8 cellular contexts compared by ENCODE assay signal in genomic region chr20:51542894-51543788, GRCh38. TPM values are rescaled to one million over a fixed set of nuclear protein-coding genes. Genes with fewer than 3 reads are reported as not detected.
DNase-seq lines count a peak whose midpoint lies in the region; ATAC-seq, FAIRE-seq and TF ChIP-seq lines count a peak whose summit lies in the region.

No MANE protein-coding gene starts in this region.

- H2BK5ac ChIP-seq in H1 (ENCODE audit: low read depth, low read length), result no peak overlapping the region

- H2AFZ ChIP-seq in H1 (ENCODE audit: low read length) (no peak overlapping the region), neural progenitor cell (replicated peaks) (no peak overlapping the region)

- no peak overlapping the region for H4K5ac ChIP-seq in H1 (ENCODE audit: insufficient read length, low read depth, low read length)

- H3K4me2 ChIP-seq in H1 (ENCODE audit: insufficient read depth in 1 of 2, low read depth in 2 of 2, low read length in 2 of 2) (peak overlapping the region; percentile 50 to 87), neural progenitor cell (peak overlapping the region; percentile 85)

- no peak for FAIRE-seq in H1 (lab: Jason Lieb, UNC)

- H3K36me3 ChIP-seq in CD8-positive, alpha-beta memory T cell (ENCODE audit: insufficient read depth, low read length), result no peaks in the 10 kb centered on the region
- H3K36me3 ChIP-seq in H1 (ENCODE audit: control insufficient read depth in 2 of 4, insufficient read depth in 4 of 4, low read length in 3 of 4), result no peaks in the 10 kb centered on the region
- no peaks in the 10 kb centered on the region for H3K36me3 ChIP-seq in neural progenitor cell

- no peak overlapping the region for H4K91ac ChIP-seq in H1 (replicated peaks; ENCODE audit: insufficient read length, low read length)

- H2BK20ac ChIP-seq in H1 (ENCODE audit: low read length), result no peak overlapping the region

- no peak overlapping the region for H2BK12ac ChIP-seq in H1 (ENCODE audit: low read depth, low read length)

- no peaks in the 10 kb centered on the region for H3K79me1 ChIP-seq in H1 (ENCODE audit: low read depth, low read length)

- no peak overlapping the region for H3K4ac ChIP-seq in H1 (replicated peaks; ENCODE audit: insufficient read length, low read depth, low read length)

- peaks cover 6% of the 10 kb centered on the region; the same call in 1 of the 2 replicates for H3K23me2 ChIP-seq in H1 (ENCODE audit: low read depth, low read length)

- no peak overlapping the region for H3K27ac ChIP-seq in CD8-positive, alpha-beta memory T cell (ENCODE audit: low read depth, low read length)
- no peak overlapping the region for H3K27ac ChIP-seq in H1 (ENCODE audit: low read depth, low read length)
- H3K27ac ChIP-seq in neural progenitor cell, result no peak overlapping the region

- no peak overlapping the region for H3K23ac ChIP-seq in H1 (ENCODE audit: insufficient read length)

- TF ChIP-seq EP300 in Ishikawa (IDR thresholded peaks at IDR 0.05; ENCODE audit: borderline replicate concordance) (no peak), H1 (IDR thresholded peaks at IDR 0.05; ENCODE audit: borderline replicate concordance in 1 of 2, low read depth in 2 of 2, low read length in 2 of 2) (no peak)

- peaks cover 38 to 43% (median 41%) of the 10 kb centered on the region in 3 donors for H3K4me1 Mint-ChIP-seq in CD8-positive, alpha-beta memory T cell
- H3K4me1 Mint-ChIP-seq in neural progenitor cell, result peaks cover 19% of the 10 kb centered on the region

- H2AK5ac ChIP-seq in H1 (ENCODE audit: low read depth, low read length), result no peak overlapping the region

- peaks cover 17% of the 10 kb centered on the region for H3F3A ChIP-seq in neural progenitor cell (ENCODE audit: low read depth)

- POLR2A ChIA-PET in CD8-positive, alpha-beta memory T cell (lab: Charles Lee), result interaction anchor here (0.6 to 1.2 kb wide), 6 partner anchors 14 to 131 kb away, joined by 3 to 5 read pairs (median 3); no protein-coding TSS in a partner anchor
- POLR2A ChIA-PET in H1 (lab: Charles Lee; ENCODE audit: partially characterized antibody), result interaction anchor here (1.0 kb wide), 1 partner anchor 156 kb away, joined by 3 read pairs; no protein-coding TSS in a partner anchor

- H3K4me1 ChIP-seq in CD8-positive, alpha-beta memory T cell (ENCODE audit: insufficient read depth, low read length), result peaks cover 31% of the 10 kb centered on the region
- peaks cover 0 to 10% (median 4%) of the 10 kb centered on the region in 4 experiments; a peak in 4 of 7 replicates for H3K4me1 ChIP-seq in H1 (replicated peaks in 1 of 4; ENCODE audit: control insufficient read depth in 3 of 4, insufficient read depth in 4 of 4, low read length in 3 of 4)
- H3K4me1 ChIP-seq in neural progenitor cell, result peaks cover 8% of the 10 kb centered on the region

- H3K4me3 Mint-ChIP-seq in CD8-positive, alpha-beta memory T cell, result peak overlapping the region; percentile 80 to 94 (median 84)
- H3K4me3 Mint-ChIP-seq in neural progenitor cell, result peak overlapping the region; percentile 76

- peak in 1 of 5 donors; percentile 51 for DNase-seq in CD8-positive, alpha-beta memory T cell
- DNase-seq in H1 (ENCODE audit: low read depth in 1 of 2, low spot score in 2 of 2) (no peak), neural progenitor cell (ENCODE audit: low spot score) (no peak)

- H4K8ac ChIP-seq in H1 (ENCODE audit: extremely low read depth, insufficient read depth, low read length), result no peak overlapping the region

- peak overlapping the region; percentile 72 to 97 (median 88) for H3K27ac Mint-ChIP-seq in CD8-positive, alpha-beta memory T cell
- no peak overlapping the region for H3K27ac Mint-ChIP-seq in neural progenitor cell

- H3K9me3 ChIP-seq in CD8-positive, alpha-beta memory T cell (ENCODE audit: low read length), result no peaks in the 10 kb centered on the region
- H3K9me3 ChIP-seq in H1 (ENCODE audit: insufficient read depth in 2 of 2, low read depth in 1 of 2, low read length in 1 of 2) (no peaks in the 10 kb centered on the region), neural progenitor cell (ENCODE audit: low read depth) (no peaks in the 10 kb centered on the region)

- H2BK15ac ChIP-seq in H1 (ENCODE audit: low read length), result no peak overlapping the region

- CTCF ChIA-PET in CD8-positive, alpha-beta memory T cell (lab: Charles Lee), result interaction anchor here (0.7 to 4.6 kb wide), 15 partner anchors 10 to 157 kb away, joined by 3 to 25 read pairs (median 5); no protein-coding TSS in a partner anchor
- CTCF ChIA-PET in H1 (lab: Charles Lee; ENCODE audit: partially characterized antibody), result interaction anchor here (0.6 to 2.4 kb wide), 17 partner anchors 9 to 230 kb away, joined by 3 to 11 read pairs (median 4); no protein-coding TSS in a partner anchor

- H3K18ac ChIP-seq in H1 (ENCODE audit: extremely low read depth, low read length), result no peak overlapping the region

- peaks cover 0 to 3% of the 10 kb centered on the region in 2 donors for H3K27me3 Mint-ChIP-seq in CD8-positive, alpha-beta memory T cell
- H3K27me3 Mint-ChIP-seq in neural progenitor cell (ENCODE audit: insufficient read depth, low read depth), result peaks cover 22% of the 10 kb centered on the region

- H3K56ac ChIP-seq in H1 (replicated peaks; ENCODE audit: insufficient read length, low read depth, low read length), result no peak overlapping the region

- peaks cover 0 to 3% (median 0%) of the 10 kb centered on the region in 5 donors for H3K9me3 Mint-ChIP-seq in CD8-positive, alpha-beta memory T cell
- H3K9me3 Mint-ChIP-seq in neural progenitor cell, result peaks cover 2% of the 10 kb centered on the region

- ATAC-seq in HG02678 (IDR thresholded peaks at IDR 0.05; ENCODE audit: unreplicated experiment), result no peak
- ATAC-seq in GM19395 (IDR thresholded peaks at IDR 0.05; ENCODE audit: unreplicated experiment), result no peak
- no peak for ATAC-seq in GM19351 (IDR thresholded peaks at IDR 0.05; ENCODE audit: unreplicated experiment)
- no peak for ATAC-seq in HG03095 (IDR thresholded peaks at IDR 0.05; ENCODE audit: unreplicated experiment)

- no peak overlapping the region for H2BK120ac ChIP-seq in H1 (replicated peaks; ENCODE audit: low read depth, low read length)

- H4K20me1 ChIP-seq in H1 (replicated peaks in 1 of 2; ENCODE audit: control insufficient read depth in 1 of 2, insufficient read depth in 2 of 2, low read length in 2 of 2), result no peaks in the 10 kb centered on the region
- peaks cover 6% of the 10 kb centered on the region for H4K20me1 ChIP-seq in neural progenitor cell (ENCODE audit: low read depth)

- WGBS in H1 (ENCODE audit: extremely low coverage in 1 of 2, insufficient coverage in 1 of 2, insufficient read length in 1 of 2, insufficient replicate concordance in 2 of 2, low coverage in 1 of 2, low lambda C conversion rate in 2 of 2, missing lambda C conversion rate in 1 of 2), 2 experiments, result 48% methylated on average over 22 of the region's 30 CpGs; no CpG with 5 or more reads in 1 of the 2 experiments

- peaks cover 5 to 31% (median 17%) of the 10 kb centered on the region in 3 donors for H3K36me3 Mint-ChIP-seq in CD8-positive, alpha-beta memory T cell
- H3K36me3 Mint-ChIP-seq in neural progenitor cell, result no peaks in the 10 kb centered on the region

- no peak for TF ChIP-seq CTCF in H1 (IDR thresholded peaks at IDR 0.05; ENCODE audit: control extremely low read depth in 1 of 3, insufficient read depth in 1 of 3, low read depth in 1 of 3, low read length in 3 of 3)
- no peak for TF ChIP-seq CTCF in neural progenitor cell (IDR thresholded peaks at IDR 0.05)

- no peak for TF ChIP-seq RAD21 in Ishikawa (IDR thresholded peaks at IDR 0.05; ENCODE audit: low read depth)
- no peak for TF ChIP-seq RAD21 in H1 (IDR thresholded peaks at IDR 0.05 in 1 of 2, conservative IDR thresholded peaks at IDR 0.05 in 1 of 2; ENCODE audit: low read depth in 2 of 2, low read length in 2 of 2)

- H3K27me3 ChIP-seq in CD8-positive, alpha-beta memory T cell (ENCODE audit: insufficient read depth, low read length, poor library complexity, severe bottlenecking), result no peaks in the 10 kb centered on the region
- peaks cover 8 to 30% (median 25%) of the 10 kb centered on the region in 4 experiments for H3K27me3 ChIP-seq in H1 (replicated peaks in 1 of 4; ENCODE audit: control insufficient read depth in 3 of 4, extremely low read depth in 1 of 4, insufficient read depth in 3 of 4, low read length in 3 of 4)
- peaks cover 77% of the 10 kb centered on the region for H3K27me3 ChIP-seq in neural progenitor cell

- peak overlapping the region; percentile 44 for H3K4me3 ChIP-seq in CD8-positive, alpha-beta memory T cell (ENCODE audit: low read length)
- H3K4me3 ChIP-seq in H1 (ENCODE audit: extremely low read depth in 1 of 4, insufficient read depth in 2 of 4, low read depth in 3 of 4, low read length in 4 of 4), result peak overlapping the region in 3 of 4 experiments; percentile 14 to 67 (median 23); a peak in 5 of 8 replicates
- peak overlapping the region; percentile 62 for H3K4me3 ChIP-seq in neural progenitor cell

- no peak for TF ChIP-seq POLR2A in H1 (IDR thresholded peaks at IDR 0.05; ENCODE audit: control extremely low read depth in 1 of 2, low read depth in 2 of 2, low read length in 2 of 2)

- H3K9ac ChIP-seq in H1 (replicated peaks in 1 of 4; ENCODE audit: extremely low read depth in 1 of 4, low read depth in 3 of 4, low read length in 3 of 4) (no peak overlapping the region), neural progenitor cell (no peak overlapping the region)

- no peaks in the 10 kb centered on the region for H3K79me2 ChIP-seq in H1 (ENCODE audit: control insufficient read depth in 1 of 2, insufficient read depth in 2 of 2, low read length in 2 of 2)
- no peaks in the 10 kb centered on the region for H3K79me2 ChIP-seq in neural progenitor cell (ENCODE audit: low read depth)

- H3K14ac ChIP-seq in H1 (ENCODE audit: insufficient read length), result no peak overlapping the region

TF ChIP-seq in Ishikawa, 13 proteins besides CTCF, POLR2A, EP300 and RAD21 (continues in another document):
- TF ChIP-seq TCF12 (IDR thresholded peaks at IDR 0.05; ENCODE audit: low read depth), result peak; percentile 15; the same call in 1 of the 2 replicates

RNA-seq across cellular contexts. Expression of gene NFATC2, which starts 0.6 kb away (rescaled TPM):
- 10 to 100 TPM; 63.0 to 64.4 TPM for total RNA-seq in CD8-positive, alpha-beta memory T cell
- polyA plus RNA-seq in CD8-positive, alpha-beta memory T cell, result 52.1 TPM
- 0.84 and 0.91 TPM in 2 replicates for total RNA-seq in H1 (2021; fragmentation: NEBNext Ultra II Directional; extraction: Animal tissue kit (Norgen Biotek cat#: 25700))
- 0.25 and 0.27 TPM in 2 replicates for polyA plus RNA-seq in H1 (2011; rRNA removed)
- 0.25 TPM for polyA plus RNA-seq in H1 (2011; cell fraction: cytosol; rRNA removed)
- 0.48 TPM for polyA plus RNA-seq in H1 (2011; cell fraction: nucleus; rRNA removed)
- 0.51 to 0.70 TPM (median 0.57 TPM) in 4 replicates for polyA plus RNA-seq in H1 (2012, experiment 1 of 2)
- polyA plus RNA-seq in H1 (2012, experiment 2 of 2), result 0.10 TPM
- 0.20 TPM for polyA plus RNA-seq in H1 (2013, experiment 1 of 2)
- 0.20 TPM for polyA plus RNA-seq in H1 (2013, experiment 2 of 2)
- 0.47 and 0.71 TPM in 2 replicates for polyA minus RNA-seq in H1 (2011; rRNA and poly(A)+ RNA removed)
- 0.66 TPM for polyA minus RNA-seq in H1 (2011; cell fraction: cytosol; rRNA and poly(A)+ RNA removed)
- polyA minus RNA-seq in H1 (2011; cell fraction: nucleus; rRNA and poly(A)+ RNA removed), result 1.8 TPM
- 0.19 and 0.25 TPM in 2 replicates for total RNA-seq in neural progenitor cell (ENCODE audit: low replicate concordance)

Comparison
In these comparisons a context has a peak if more than half of its experiments do, and no peak if none do; other contexts are left out.
1. RNA of gene NFATC2, which starts 0.6 kb away (total RNA-seq): 63.0 to 64.4 TPM in CD8-positive, alpha-beta memory T cell; 0.84 to 0.91 TPM in H1 and 0.19 to 0.25 TPM in neural progenitor cell; every median in the first group is over 10 times any median in the second.
2. Peak in every context shown above with its lines, with median percentiles within 50 percentile points of each other: H3K4me3 ChIP-seq.